ENCODE assay signal across 7 cellular contexts in genomic region chr11:65502274-65502851, GRCh38. TPM values are rescaled to one million over a fixed set of nuclear protein-coding genes. Genes with fewer than 3 reads are reported as not detected.
DNase-seq lines count a peak whose midpoint lies in the region; ATAC-seq and TF ChIP-seq lines count a peak whose summit lies in the region.

No MANE protein-coding gene starts in this region.

- peak overlapping the region; percentile 93 for H3K4me3 ChIP-seq in iPS-18a (ENCODE audit: low read length)

- H3K4me1 ChIP-seq in iPS-18a (ENCODE audit: control insufficient read depth, low read depth, low read length) = peaks cover 29% of the 10 kb centered on the region

- H3K27me3 ChIP-seq in iPS-18a (ENCODE audit: control insufficient read depth, insufficient read depth, low read length) = no peaks in the 10 kb centered on the region

- no peak for TF ChIP-seq CTCF in VCaP (conservative IDR thresholded peaks at IDR 0.05)

- ATAC-seq in GM19397 (IDR thresholded peaks at IDR 0.05; ENCODE audit: unreplicated experiment) (no peak), GM18858 (IDR thresholded peaks at IDR 0.05; ENCODE audit: unreplicated experiment) (no peak)

- DNase-seq in HT-29 (ENCODE audit: low spot score) = peak; percentile 74
- DNase-seq in stimulated activated CD4-positive, alpha-beta T cell treated with anti-CD3 and anti-CD28 coated beads, Interleukin-12 subunit alpha, Interleukin-12 subunit beta, amount 100 ng/mL, for 4 hours = no peak

- H3K36me3 ChIP-seq in iPS-18a (ENCODE audit: control insufficient read depth, low read depth, low read length) = peaks cover 58% of the 10 kb centered on the region

- H3K27ac ChIP-seq in VCaP (peak overlapping the region; percentile 100), iPS-18a (ENCODE audit: low read length) (no peak overlapping the region), temporal lobe (ENCODE audit: low read depth, low read length) (peak overlapping the region; percentile 100)

- H3K9ac ChIP-seq in iPS-18a (ENCODE audit: low read length) = peak overlapping the region; percentile 100

- no peaks in the 10 kb centered on the region for H3K9me3 ChIP-seq in iPS-18a (ENCODE audit: control insufficient read depth, low read depth, low read length)

RNA-seq across cellular contexts. Expression of gene MALAT1, which starts 3.5 kb away (rescaled TPM):
- total RNA-seq in HT-29 (2014; rRNA removed; shearing (Covaris generic)) = 1,827 and 2,040 TPM in 2 replicates
- 8,183 TPM for total RNA-seq in temporal lobe

RNA-seq across cellular contexts. Expression of gene SCYL1, which starts 22.5 kb away (rescaled TPM):
- 177 and 182 TPM in 2 replicates for total RNA-seq in HT-29 (2014; rRNA removed; shearing (Covaris generic))
- 34.2 TPM for total RNA-seq in temporal lobe

RNA-seq across cellular contexts. Expression of gene LTBP3, which starts 55.8 kb away (rescaled TPM):
- 146 and 164 TPM in 2 replicates for total RNA-seq in HT-29 (2014; rRNA removed; shearing (Covaris generic))
- total RNA-seq in temporal lobe = 38.6 TPM
